Comparison of ENCODE assay signal across 25 cellular contexts in the genomic region with DNA sequence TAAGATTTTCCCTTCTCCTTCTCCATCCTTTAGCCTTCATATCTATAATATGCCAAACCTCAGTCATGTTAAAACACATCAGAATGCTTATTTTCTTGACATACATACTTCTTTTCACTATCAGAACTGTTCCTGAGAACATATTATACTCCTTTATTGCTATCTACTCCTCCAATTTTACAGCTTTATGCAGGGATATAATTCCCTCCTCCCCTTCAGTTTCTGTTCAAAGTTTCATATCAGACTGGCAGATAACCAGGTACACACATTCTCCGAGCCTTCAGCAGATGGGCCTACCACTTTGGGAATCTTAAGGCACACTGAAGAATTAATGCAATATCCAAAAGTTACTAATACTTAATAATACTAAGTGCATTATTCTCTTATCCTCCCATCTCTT. TPM values are rescaled to one million over a fixed set of nuclear protein-coding genes. Genes with fewer than 3 reads are reported as not detected.
A peak's percentile ranks its signal among the peaks of the same experiment; 100 is the strongest.
DNase-seq lines count a peak whose midpoint lies in the region; ATAC-seq, FAIRE-seq and TF ChIP-seq lines count a peak whose summit lies in the region.
"Had no signal": no experiment of that assay in that cellular context is flagged by ENCODE, and none has a peak within 500 bp of the region (broad histone marks: within the 10 kb centered on the region; RNA-seq: fewer than 3 reads in every experiment).

No MANE protein-coding gene starts in this region.

- TF ChIP-seq CTCF in GM23338 (conservative IDR thresholded peaks at IDR 0.05; ENCODE audit: low read depth in 2 of 2) = no peak
- TF ChIP-seq CTCF in mucosa of descending colon (IDR thresholded peaks at IDR 0.05) = no peak
- no peak for TF ChIP-seq CTCF in transverse colon (IDR thresholded peaks at IDR 0.05)
- TF ChIP-seq CTCF in pancreas (IDR thresholded peaks at IDR 0.05) = no peak

- H3K9me3 Mint-ChIP-seq in GM23338 = no peaks in the 10 kb centered on the region
- H3K9me3 Mint-ChIP-seq: CD4-positive, alpha-beta T cell; CD8-positive, alpha-beta memory T cell had no signal

- in situ Hi-C loops in transverse colon (cut with MboI; ENCODE audit: low pct_ligation_motif_present in 1 of 4, low pct_unique_long_range_greater_than_20kb in 1 of 4, low sequenced_read_pairs in 3 of 4) = no loop called here

- H3F3A ChIP-seq in GM23338 (replicated peaks; ENCODE audit: low read depth) = no peaks in the 10 kb centered on the region; the same call in 1 of the 2 replicates

- FAIRE-seq in colon (lab: Jason Lieb, UNC) (peak; percentile 33), pancreas (lab: Jason Lieb, UNC) (no peak)
- FAIRE-seq: D721Med, GM12878, H1 had no signal

- no peak for TF ChIP-seq EP300 in transverse colon (IDR thresholded peaks at IDR 0.05; ENCODE audit: low read depth)

- H3K4me1 ChIP-seq in GM23338 (ENCODE audit: insufficient read depth) = peaks cover 36% of the 10 kb centered on the region
- peaks cover 7% of the 10 kb centered on the region for H3K4me1 ChIP-seq in mucosa of descending colon (ENCODE audit: low read depth)
- H3K4me1 ChIP-seq in transverse colon = peaks cover 0 to 30% (median 11%) of the 10 kb centered on the region in 4 donors
- no peaks in the 10 kb centered on the region for H3K4me1 ChIP-seq in pancreas
- H3K4me1 ChIP-seq: A549, BE2C had no signal

- H3K27ac ChIP-seq in GM23338 (ENCODE audit: low read depth) (peak overlapping the region; percentile 67; the same call in 1 of the 2 replicates), transverse colon (peak overlapping the region; percentile 27 to 57 (median 43)), pancreas (no peak overlapping the region)
- H3K27ac ChIP-seq: A549; BLaER1 treated with 17β-estradiol and CSF1 and Interleukin-3, amounts not matched to agents 10 nM and 100 nM had no signal

- TF ChIP-seq POLR2A in transverse colon (IDR thresholded peaks at IDR 0.05) = no peak

- H3K9me2 ChIP-seq in GM23338 (ENCODE audit: insufficient read depth) = no peaks in the 10 kb centered on the region

- no peak for ATAC-seq in GM23338
- ATAC-seq in mucosa of descending colon = peak; percentile 66
- ATAC-seq in pancreas = no peak
- no peak for ATAC-seq in HG03565 (IDR thresholded peaks at IDR 0.05; ENCODE audit: unreplicated experiment)
- no peak for ATAC-seq in GM18909 (IDR thresholded peaks at IDR 0.05; ENCODE audit: poor library complexity, unreplicated experiment)
- ATAC-seq: A549, GM12878 had no signal

- H3K4me2 ChIP-seq in GM23338 = no peak overlapping the region
- H3K4me2 ChIP-seq: A549 had no signal

- peaks cover 47% of the 10 kb centered on the region for H3K4me1 Mint-ChIP-seq in GM23338
- H3K4me1 Mint-ChIP-seq: CD14-positive monocyte had no signal

- peaks cover 35% of the 10 kb centered on the region; the same call in 1 of the 2 replicates for H3K36me3 ChIP-seq in GM23338 (ENCODE audit: insufficient read depth)
- no peaks in the 10 kb centered on the region for H3K36me3 ChIP-seq in mucosa of descending colon (ENCODE audit: low read depth)
- H3K36me3 ChIP-seq in transverse colon = no peaks in the 10 kb centered on the region
- no peaks in the 10 kb centered on the region for H3K36me3 ChIP-seq in pancreas
- H3K36me3 ChIP-seq: BE2C had no signal

- no peak overlapping the region for H3K4me3 Mint-ChIP-seq in GM23338
- H3K4me3 Mint-ChIP-seq: CD14-positive monocyte; CD4-positive, alpha-beta T cell; CD8-positive, alpha-beta memory T cell had no signal

- H4K20me1 ChIP-seq in GM23338 (replicated peaks; ENCODE audit: insufficient read depth) = peaks cover 21% of the 10 kb centered on the region
- H4K20me1 ChIP-seq: BLaER1 treated with 17β-estradiol and CSF1 and Interleukin-3, amounts not matched to agents 10 nM and 100 nM had no signal

- H3K9me3 ChIP-seq in mucosa of descending colon (no peaks in the 10 kb centered on the region), transverse colon (no peaks in the 10 kb centered on the region), pancreas (no peaks in the 10 kb centered on the region)
- H3K9me3 ChIP-seq: A549, BE2C had no signal

- no peak overlapping the region for H2AFZ ChIP-seq in GM23338

- no peak overlapping the region for H3K4me3 ChIP-seq in GM23338
- H3K4me3 ChIP-seq in mucosa of descending colon = no peak overlapping the region
- no peak overlapping the region for H3K4me3 ChIP-seq in transverse colon
- H3K4me3 ChIP-seq in pancreas = no peak overlapping the region
- H3K4me3 ChIP-seq: A549, GM12878 had no signal

- intact Hi-C loops in mucosa of descending colon (cut with DNase I, micrococcal nuclease) (no loop called here), transverse colon (cut with DNase I; ENCODE audit: low total_unique reads) (no loop called here), pancreas (cut with DNase I) (no loop called here)

- DNase-seq in GM23338 (ENCODE audit: low spot score) = no peak
- peak in 1 of 3 donors; percentile 21 for DNase-seq in mucosa of descending colon
- DNase-seq in transverse colon = no peak
- DNase-seq in pancreas = no peak
- DNase-seq: 8988T; ACHN; AML-193; BE2C; CD4-positive, alpha-beta T cell; CD8-positive, alpha-beta memory T cell; DMS 273 treated with DMSO at 0.1 percent for 48 hours; DMS79; EL; GDM1; H7; HCEC 1CT had no signal

- H3K79me2 ChIP-seq in GM23338 (replicated peaks; ENCODE audit: insufficient read depth) = peaks cover 93% of the 10 kb centered on the region

- no peak overlapping the region for H3K27ac Mint-ChIP-seq in GM23338
- H3K27ac Mint-ChIP-seq: CD14-positive monocyte; CD4-positive, alpha-beta T cell had no signal

- H3K27me3 Mint-ChIP-seq in GM23338 (ENCODE audit: insufficient read depth, low read depth, poor library complexity) = peaks cover 2% of the 10 kb centered on the region
- H3K27me3 Mint-ChIP-seq: CD4-positive, alpha-beta T cell; CD8-positive, alpha-beta memory T cell had no signal

- 44 to 62% methylated on average over 1 of the region's 1 CpG for WGBS in transverse colon (ENCODE audit: low coverage in 1 of 2), 2 donors
- WGBS in pancreas, 2 donors = 49 to 56% methylated on average over 1 of the region's 1 CpG

- H3K27me3 ChIP-seq in GM23338 (ENCODE audit: insufficient read depth) (no peaks in the 10 kb centered on the region), transverse colon (no peaks in the 10 kb centered on the region), pancreas (no peaks in the 10 kb centered on the region)
- H3K27me3 ChIP-seq: BLaER1 treated with 17β-estradiol and CSF1 and Interleukin-3, amounts not matched to agents 10 nM and 100 nM had no signal

- H3K36me3 Mint-ChIP-seq in GM23338 (ENCODE audit: low read depth) = peaks cover 76% of the 10 kb centered on the region

TF ChIP-seq in GM23338, 12 proteins besides CTCF, POLR2A, EP300 and RAD21 (continues in another document):
- TF ChIP-seq CREB1 (CRISPR knock-in tag; IDR thresholded peaks at IDR 0.05; ENCODE audit: low read depth) = no peak
- no peak for TF ChIP-seq NANOG (IDR thresholded peaks at IDR 0.05; ENCODE audit: borderline replicate concordance)
- TF ChIP-seq, protein P1, sequence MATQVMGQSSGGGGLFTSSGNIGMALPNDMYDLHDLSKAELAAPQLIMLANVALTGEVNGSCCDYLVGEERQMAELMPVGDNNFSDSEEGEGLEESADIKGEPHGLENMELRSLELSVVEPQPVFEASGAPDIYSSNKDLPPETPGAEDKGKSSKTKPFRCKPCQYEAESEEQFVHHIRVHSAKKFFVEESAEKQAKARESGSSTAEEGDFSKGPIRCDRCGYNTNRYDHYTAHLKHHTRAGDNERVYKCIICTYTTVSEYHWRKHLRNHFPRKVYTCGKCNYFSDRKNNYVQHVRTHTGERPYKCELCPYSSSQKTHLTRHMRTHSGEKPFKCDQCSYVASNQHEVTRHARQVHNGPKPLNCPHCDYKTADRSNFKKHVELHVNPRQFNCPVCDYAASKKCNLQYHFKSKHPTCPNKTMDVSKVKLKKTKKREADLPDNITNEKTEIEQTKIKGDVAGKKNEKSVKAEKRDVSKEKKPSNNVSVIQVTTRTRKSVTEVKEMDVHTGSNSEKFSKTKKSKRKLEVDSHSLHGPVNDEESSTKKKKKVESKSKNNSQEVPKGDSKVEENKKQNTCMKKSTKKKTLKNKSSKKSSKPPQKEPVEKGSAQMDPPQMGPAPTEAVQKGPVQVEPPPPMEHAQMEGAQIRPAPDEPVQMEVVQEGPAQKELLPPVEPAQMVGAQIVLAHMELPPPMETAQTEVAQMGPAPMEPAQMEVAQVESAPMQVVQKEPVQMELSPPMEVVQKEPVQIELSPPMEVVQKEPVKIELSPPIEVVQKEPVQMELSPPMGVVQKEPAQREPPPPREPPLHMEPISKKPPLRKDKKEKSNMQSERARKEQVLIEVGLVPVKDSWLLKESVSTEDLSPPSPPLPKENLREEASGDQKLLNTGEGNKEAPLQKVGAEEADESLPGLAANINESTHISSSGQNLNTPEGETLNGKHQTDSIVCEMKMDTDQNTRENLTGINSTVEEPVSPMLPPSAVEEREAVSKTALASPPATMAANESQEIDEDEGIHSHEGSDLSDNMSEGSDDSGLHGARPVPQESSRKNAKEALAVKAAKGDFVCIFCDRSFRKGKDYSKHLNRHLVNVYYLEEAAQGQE (IDR thresholded peaks at IDR 0.05; ENCODE audit: unreplicated experiment) = no peak
- no peak for TF ChIP-seq JUNB (IDR thresholded peaks at IDR 0.05; ENCODE audit: unreplicated experiment)
- no peak for TF ChIP-seq POLR2AphosphoS5 (IDR thresholded peaks at IDR 0.05; ENCODE audit: low read depth)
- TF ChIP-seq ZNF114 (CRISPR knock-in tag; IDR thresholded peaks at IDR 0.05) = no peak
- no peak for TF ChIP-seq EZH2phosphoT487 (IDR thresholded peaks at IDR 0.05; ENCODE audit: unreplicated experiment)
- TF ChIP-seq, protein P2, sequence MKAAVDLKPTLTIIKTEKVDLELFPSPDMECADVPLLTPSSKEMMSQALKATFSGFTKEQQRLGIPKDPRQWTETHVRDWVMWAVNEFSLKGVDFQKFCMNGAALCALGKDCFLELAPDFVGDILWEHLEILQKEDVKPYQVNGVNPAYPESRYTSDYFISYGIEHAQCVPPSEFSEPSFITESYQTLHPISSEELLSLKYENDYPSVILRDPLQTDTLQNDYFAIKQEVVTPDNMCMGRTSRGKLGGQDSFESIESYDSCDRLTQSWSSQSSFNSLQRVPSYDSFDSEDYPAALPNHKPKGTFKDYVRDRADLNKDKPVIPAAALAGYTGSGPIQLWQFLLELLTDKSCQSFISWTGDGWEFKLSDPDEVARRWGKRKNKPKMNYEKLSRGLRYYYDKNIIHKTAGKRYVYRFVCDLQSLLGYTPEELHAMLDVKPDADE (IDR thresholded peaks at IDR 0.05) = no peak

RNA-seq across cellular contexts. Expression of a gene that starts 29.1 kb away (rescaled TPM):
- 78.7 and 97.7 TPM in 2 replicates for total RNA-seq in GM23338 (2014; rRNA removed; shearing (Covaris generic))
- polyA plus RNA-seq in GM23338 (2016; fragmentation: Nextera tagmentation; extraction: Ambion mirVana) (12.2 and 16.9 TPM in 2 replicates), pancreas (1 to 10 TPM in 1 of 2 donors, under 1 TPM in 1; 0.61 to 2.4 TPM)
- total RNA-seq in mucosa of descending colon (1 to 10 TPM; 2.7 to 4.1 (median 2.9) TPM), transverse colon (10 to 100 TPM in 1 of 4 donors, 1 to 10 TPM in 2, under 1 TPM in 1; 0.20 to 14.6 (median 2.5) TPM), pancreas (1 to 10 TPM in 5 of 6 donors, under 1 TPM in 1; 0.28 to 2.3 (median 1.6) TPM)
- polyA plus RNA-seq: CD14-positive monocyte had no signal

Comparison
In these comparisons a context has a peak if more than half of its experiments do, and no peak if none do; other contexts are left out.
1. H3K27ac ChIP-seq: peak in GM23338 (single experiment) and transverse colon (4 of 4); none in pancreas (0 of 4).